Comparison of ENCODE assay signal across 10 cellular contexts in the genomic region with DNA sequence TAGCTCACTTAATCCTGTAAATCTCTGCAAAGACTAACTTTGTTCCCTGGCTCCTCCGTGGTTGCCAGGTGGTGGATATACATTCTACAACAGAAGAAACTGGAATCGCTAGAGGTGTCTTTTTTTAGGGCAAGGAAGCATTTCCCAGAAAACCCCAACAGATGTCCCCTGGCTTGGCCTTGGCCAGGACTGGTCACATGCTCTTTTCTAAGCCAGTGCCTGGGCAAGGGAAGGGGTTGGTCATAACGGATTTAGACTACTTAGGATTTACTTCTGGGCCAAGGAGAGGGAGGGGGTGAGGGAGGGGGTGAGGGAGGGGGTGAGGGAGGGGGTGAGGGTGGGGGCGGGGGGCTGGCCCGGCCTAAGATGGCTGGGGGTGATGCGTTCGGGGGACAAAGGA.
A peak's percentile ranks its signal among the peaks of the same experiment; 100 is the strongest.
DNase-seq lines count a peak whose midpoint lies in the region; ATAC-seq lines count a peak whose summit lies in the region.
"Had no signal": no experiment of that assay in that cellular context is flagged by ENCODE, and none has a peak within 500 bp of the region (broad histone marks: within the 10 kb centered on the region; RNA-seq: fewer than 3 reads in every experiment).

No MANE protein-coding gene starts in this region.

- no peak overlapping the region for H3K27ac Mint-ChIP-seq in activated CD4-positive, alpha-beta T cell treated with anti-CD3 and anti-CD28 coated beads, Interleukin-2, amount 10 ng/mL, durations not matched to agents 24 days and 14 days
- no peak overlapping the region for H3K27ac Mint-ChIP-seq in T-cell

- no peaks in the 10 kb centered on the region for H3K36me3 ChIP-seq in subcutaneous abdominal adipose tissue (ENCODE audit: control insufficient read depth in 5 of 5, insufficient read depth in 5 of 5, low read length in 5 of 5)
- H3K36me3 ChIP-seq: prostate gland had no signal

- H3K9ac ChIP-seq in subcutaneous abdominal adipose tissue (ENCODE audit: low read length in 5 of 5), result peak overlapping the region in 2 of 5 donors; percentile 77 to 78

- peak overlapping the region; percentile 78 for H3K4me3 Mint-ChIP-seq in activated CD4-positive, alpha-beta T cell treated with anti-CD3 and anti-CD28 coated beads, Interleukin-2, amount 10 ng/mL, durations not matched to agents 24 days and 14 days
- H3K4me3 Mint-ChIP-seq in T-cell, result peak overlapping the region in 2 of 3 donors; percentile 67 to 81

- ATAC-seq in T-cell (replicated peaks in 1 of 4) (no peak), GM18909 (IDR thresholded peaks at IDR 0.05; ENCODE audit: poor library complexity, unreplicated experiment) (no peak), GM21529 (IDR thresholded peaks at IDR 0.05; ENCODE audit: unreplicated experiment) (no peak)

- peaks cover 0 to 23% (median 19%) of the 10 kb centered on the region in 5 donors for H3K4me1 ChIP-seq in subcutaneous abdominal adipose tissue (ENCODE audit: control insufficient read depth in 5 of 5, insufficient read depth in 5 of 5, low read length in 5 of 5)
- H3K4me1 ChIP-seq: prostate gland had no signal

- H3K27ac ChIP-seq in subcutaneous abdominal adipose tissue (ENCODE audit: low read depth, low read length), result no peak overlapping the region

- DNase-seq in activated CD4-positive, alpha-beta T cell treated with anti-CD3 and anti-CD28 coated beads, Interleukin-2, amount 10 ng/mL, durations not matched to agents 24 days and 14 days, result no peak
- DNase-seq in activated CD4-positive, alpha-beta T cell treated with anti-CD3 and anti-CD28 coated beads for 48 hours, result no peak
- DNase-seq in T-cell (no peak), kidney tubule cell (ENCODE audit: low spot score) (peak; percentile 22), NCI-H1694 (lab: John Stamatoyannopoulos, UW) (no peak)
- DNase-seq: NCI-H1048 had no signal

- no peaks in the 10 kb centered on the region for H3K9me3 Mint-ChIP-seq in activated CD4-positive, alpha-beta T cell treated with anti-CD3 and anti-CD28 coated beads, Interleukin-2, amount 10 ng/mL, durations not matched to agents 24 days and 14 days
- H3K9me3 Mint-ChIP-seq in T-cell, result no peaks in the 10 kb centered on the region

- CTCF ChIA-PET in T-cell (lab: Charles Lee), result no interaction called here

- H3K9me3 ChIP-seq in subcutaneous abdominal adipose tissue (ENCODE audit: control insufficient read depth in 5 of 5, low read length in 5 of 5), result no peaks in the 10 kb centered on the region
- H3K9me3 ChIP-seq: prostate gland had no signal

- intact Hi-C loops in activated CD4-positive, alpha-beta T cell treated with anti-CD3 and anti-CD28 coated beads, Interleukin-2, amount 10 ng/mL, durations not matched to agents 24 days and 14 days (cut with micrococcal nuclease), result loop anchor here (10.0 kb wide), 1 partner anchor 467 kb away; a partner anchor contains a TSS

- H3K36me3 Mint-ChIP-seq in activated CD4-positive, alpha-beta T cell treated with anti-CD3 and anti-CD28 coated beads, Interleukin-2, amount 10 ng/mL, durations not matched to agents 24 days and 14 days (ENCODE audit: low read depth), result no peaks in the 10 kb centered on the region
- H3K36me3 Mint-ChIP-seq in T-cell, result no peaks in the 10 kb centered on the region

- H3K27me3 Mint-ChIP-seq in activated CD4-positive, alpha-beta T cell treated with anti-CD3 and anti-CD28 coated beads, Interleukin-2, amount 10 ng/mL, durations not matched to agents 24 days and 14 days, result peaks cover 56% of the 10 kb centered on the region
- peaks cover 50 to 60% of the 10 kb centered on the region in 2 donors for H3K27me3 Mint-ChIP-seq in T-cell

- POLR2A ChIA-PET in T-cell (lab: Charles Lee), result no interaction called here

- peak overlapping the region in 3 of 5 donors; percentile 71 to 83 (median 79) for H3K4me3 ChIP-seq in subcutaneous abdominal adipose tissue (ENCODE audit: low read depth in 1 of 5, low read length in 5 of 5)

- no peaks in the 10 kb centered on the region for H3K27me3 ChIP-seq in subcutaneous abdominal adipose tissue (ENCODE audit: control insufficient read depth in 5 of 5, insufficient read depth in 4 of 5, low read length in 5 of 5)

- peaks cover 10% of the 10 kb centered on the region for H3K4me1 Mint-ChIP-seq in activated CD4-positive, alpha-beta T cell treated with anti-CD3 and anti-CD28 coated beads, Interleukin-2, amount 10 ng/mL, durations not matched to agents 24 days and 14 days
- H3K4me1 Mint-ChIP-seq in T-cell, result peaks cover 13 to 15% (median 14%) of the 10 kb centered on the region in 3 donors
